In genomic region chr7:75156913-75157399, GRCh38 we compare ENCODE assay signal across 8 cellular contexts.
A peak's percentile ranks its signal among the peaks of the same experiment; 100 is the strongest.
DNase-seq lines count a peak whose midpoint lies in the region; ATAC-seq and TF ChIP-seq lines count a peak whose summit lies in the region.
"Not testable (repeated sequence)": the region's sequence is repeated elsewhere in the genome, so short reads cannot be mapped to it uniquely, and the experiment has no call there.

No MANE protein-coding gene starts in this region.

- ATAC-seq in GM21786 (IDR thresholded peaks at IDR 0.05; ENCODE audit: unreplicated experiment) (peak; percentile 85), HG03442 (IDR thresholded peaks at IDR 0.05; ENCODE audit: unreplicated experiment) (peak; percentile 85)

- H3K36me3 ChIP-seq in adrenal gland (replicated peaks in 1 of 2); left ventricle myocardium inferior: not testable (repeated sequence)

- WGBS in adrenal gland, 4 donors, result 1% methylated on average over 24 to 29 of the region's 52 CpGs; no CpG with 5 or more reads in 2 of the 4 donors

- not testable (repeated sequence) for H3K9me3 ChIP-seq in adrenal gland (replicated peaks in 1 of 3); left ventricle myocardium inferior (replicated peaks)

- H3K27ac ChIP-seq in adrenal gland (peak overlapping the region in 4 of 5 donors; percentile 56 to 93 (median 72)), left ventricle myocardium inferior (replicated peaks) (peak overlapping the region; percentile 81)

- intact Hi-C loops in adrenal gland (cut with DNase I); left ventricle myocardium inferior (cut with micrococcal nuclease); posterior vena cava (cut with DNase I): not testable (repeated sequence)

- peak; percentile 18 for TF ChIP-seq POLR2A in GM15510 (IDR thresholded peaks at IDR 0.05; ENCODE audit: borderline replicate concordance, extremely low read depth, insufficient read length)
- not testable (repeated sequence) for TF ChIP-seq POLR2A in adrenal gland (IDR thresholded peaks at IDR 0.05)

- H3K4me1 ChIP-seq in adrenal gland (replicated peaks in 1 of 2); left ventricle myocardium inferior: not testable (repeated sequence)

- TF ChIP-seq CTCF in adrenal gland (IDR thresholded peaks at IDR 0.05), result not testable (repeated sequence)
- peak; percentile 20 for TF ChIP-seq CTCF in left ventricle myocardium inferior (IDR thresholded peaks at IDR 0.05; ENCODE audit: borderline replicate concordance)

- H3K4me3 ChIP-seq in adrenal gland, result peak overlapping the region in 1 of 4 donors; percentile 57
- peak overlapping the region; percentile 66 for H3K4me3 ChIP-seq in left ventricle myocardium inferior

- peak; percentile 86 to 95 for DNase-seq in activated CD4-positive, alpha-beta T cell treated with anti-CD3 and anti-CD28 coated beads for 4 hours
- DNase-seq in adrenal gland (peak; percentile 95 to 98 (median 97)), left ventricle myocardium inferior (peak; percentile 97), posterior vena cava (ENCODE audit: low spot score) (peak; percentile 97)
- peak; percentile 83 to 89 for DNase-seq in stimulated activated CD8-positive, alpha-beta memory T cell treated with anti-CD3 and anti-CD28 coated beads, Interleukin-7, amount 100 ng/mL, for 4 hours (ENCODE audit: low read depth in 2 of 2)

- H3K27me3 ChIP-seq in adrenal gland; left ventricle myocardium inferior (ENCODE audit: low read depth): not testable (repeated sequence)
